In the genomic region with DNA sequence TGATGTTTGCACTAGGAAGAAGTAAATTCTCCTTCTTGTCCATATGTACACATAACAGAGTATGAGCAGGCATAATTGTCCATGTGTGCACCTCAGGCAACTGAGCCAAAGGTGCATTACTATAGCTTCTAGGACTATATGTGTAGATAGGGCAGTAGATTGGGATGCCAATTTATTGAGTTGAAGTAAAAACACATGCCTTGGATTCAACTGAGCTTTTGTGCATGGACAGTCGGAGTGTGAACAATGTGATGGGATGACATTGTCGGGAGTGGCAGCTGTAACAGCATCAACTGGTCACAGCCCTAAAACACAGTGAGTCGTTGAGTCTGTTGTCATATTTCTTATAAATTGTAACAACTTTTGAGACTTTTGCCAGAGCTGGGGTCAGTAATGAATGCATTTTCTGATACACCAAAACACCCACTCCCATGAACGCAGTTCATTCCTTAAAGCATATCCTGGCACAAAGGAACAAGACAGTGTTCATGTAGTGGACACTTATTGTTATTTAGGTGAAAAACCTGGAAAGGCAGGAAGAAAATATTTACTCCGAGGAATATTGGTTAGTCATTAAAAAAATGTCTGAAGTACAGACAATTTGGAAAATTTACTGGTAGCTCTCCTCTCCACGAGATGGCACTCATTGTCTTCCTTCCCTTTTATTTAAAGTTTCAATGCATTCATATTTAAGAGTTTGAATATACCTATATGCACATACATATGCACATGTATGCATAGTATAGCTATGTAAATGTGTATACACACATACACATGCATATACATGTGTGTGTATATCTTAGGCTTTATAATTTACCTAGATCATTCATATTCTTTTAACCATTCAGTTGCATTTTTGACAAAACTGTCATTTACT, we compare ENCODE assay signal across 1 cellular context.
TF ChIP-seq lines count a peak whose summit lies in the region.

No MANE protein-coding gene starts in this region.

TF ChIP-seq in GM12878, 131 proteins besides CTCF, POLR2A, EP300 and RAD21 (continued from another document):
- TF ChIP-seq MLLT1 (IDR thresholded peaks at IDR 0.05): no peak
- TF ChIP-seq, protein P1, sequence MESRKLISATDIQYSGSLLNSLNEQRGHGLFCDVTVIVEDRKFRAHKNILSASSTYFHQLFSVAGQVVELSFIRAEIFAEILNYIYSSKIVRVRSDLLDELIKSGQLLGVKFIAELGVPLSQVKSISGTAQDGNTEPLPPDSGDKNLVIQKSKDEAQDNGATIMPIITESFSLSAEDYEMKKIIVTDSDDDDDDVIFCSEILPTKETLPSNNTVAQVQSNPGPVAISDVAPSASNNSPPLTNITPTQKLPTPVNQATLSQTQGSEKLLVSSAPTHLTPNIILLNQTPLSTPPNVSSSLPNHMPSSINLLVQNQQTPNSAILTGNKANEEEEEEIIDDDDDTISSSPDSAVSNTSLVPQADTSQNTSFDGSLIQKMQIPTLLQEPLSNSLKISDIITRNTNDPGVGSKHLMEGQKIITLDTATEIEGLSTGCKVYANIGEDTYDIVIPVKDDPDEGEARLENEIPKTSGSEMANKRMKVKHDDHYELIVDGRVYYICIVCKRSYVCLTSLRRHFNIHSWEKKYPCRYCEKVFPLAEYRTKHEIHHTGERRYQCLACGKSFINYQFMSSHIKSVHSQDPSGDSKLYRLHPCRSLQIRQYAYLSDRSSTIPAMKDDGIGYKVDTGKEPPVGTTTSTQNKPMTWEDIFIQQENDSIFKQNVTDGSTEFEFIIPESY (IDR thresholded peaks at IDR 0.05): no peak
- TF ChIP-seq CEBPZ (IDR thresholded peaks at IDR 0.05; ENCODE audit: low read depth, low read length): no peak
- TF ChIP-seq NFXL1 (IDR thresholded peaks at IDR 0.05; ENCODE audit: borderline replicate concordance): no peak
- TF ChIP-seq LARP7 (IDR thresholded peaks at IDR 0.05): no peak
